ENCODE assay signal across 8 cellular contexts in the genomic region with DNA sequence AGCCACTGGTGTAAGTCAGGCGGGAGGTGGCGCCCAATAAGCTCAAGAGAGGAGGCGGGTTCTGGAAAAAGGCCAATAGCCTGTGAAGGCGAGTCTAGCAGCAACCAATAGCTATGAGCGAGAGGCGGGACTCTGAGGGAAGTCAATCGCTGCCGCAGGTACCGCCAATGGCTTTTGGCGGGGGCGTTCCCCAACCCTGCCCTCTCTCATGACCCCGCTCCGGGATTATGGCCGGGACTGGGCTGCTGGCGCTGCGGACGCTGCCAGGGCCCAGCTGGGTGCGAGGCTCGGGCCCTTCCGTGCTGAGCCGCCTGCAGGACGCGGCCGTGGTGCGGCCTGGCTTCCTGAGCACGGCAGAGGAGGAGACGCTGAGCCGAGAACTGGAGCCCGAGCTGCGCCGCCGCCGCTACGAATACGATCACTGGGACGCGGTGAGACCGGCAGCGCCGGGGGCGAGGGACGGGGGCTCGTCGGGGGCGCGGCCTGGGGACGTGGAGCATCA. TPM values are rescaled to one million over a fixed set of nuclear protein-coding genes. Genes with fewer than 3 reads are reported as not detected.
DNase-seq lines count a peak whose midpoint lies in the region; ATAC-seq, FAIRE-seq and TF ChIP-seq lines count a peak whose summit lies in the region.

Gene ALKBH7, plus strand, starts transcription at position 201 of the 502 bp plus-strand sequence. Its CDS starts 27 bp downstream, at position 228.

- no peak within 1 kb of the TSS for H2BK120ac ChIP-seq in H1 (replicated peaks; ENCODE audit: low read depth, low read length)

- peak within 1 kb of the TSS; percentile 84; the same call in 1 of the 2 replicates for H2BK12ac ChIP-seq in H1 (ENCODE audit: low read depth, low read length)

- no peaks in the 10 kb centered on the region for H3K27me3 Mint-ChIP-seq in CD8-positive, alpha-beta T cell (ENCODE audit: low read depth)
- no peaks in the 10 kb centered on the region for H3K27me3 Mint-ChIP-seq in activated CD8-positive, alpha-beta memory T cell treated with anti-CD3 and anti-CD28 coated beads, Interleukin-2, amount 10 ng/mL, durations not matched to agents 7 days and 5 days

- H3K36me3 Mint-ChIP-seq in CD8-positive, alpha-beta T cell, result peaks cover 22% of the 10 kb centered on the region
- peaks cover 8% of the 10 kb centered on the region for H3K36me3 Mint-ChIP-seq in activated CD8-positive, alpha-beta memory T cell treated with anti-CD3 and anti-CD28 coated beads, Interleukin-2, amount 10 ng/mL, durations not matched to agents 7 days and 5 days

- intact Hi-C loops in CD8-positive, alpha-beta T cell (cut with DNase I, micrococcal nuclease), result loop anchor here (1.0 to 10.0 kb wide), 15 partner anchors 11 to 750 kb away; partner anchors contain the start of genes CLPP (in 2 of the 2), GTF2F1 (in 2 of the 2), RFX2 (in 2 of the 2) and TRIP10 (in 2 of the 2)

- peak; percentile 90 for FAIRE-seq in H1 (lab: Jason Lieb, UNC)

- H3K56ac ChIP-seq in H1 (replicated peaks; ENCODE audit: insufficient read length, low read depth, low read length), result peak within 1 kb of the TSS; percentile 90

- H3K4me1 Mint-ChIP-seq in CD8-positive, alpha-beta T cell (ENCODE audit: low read depth), result peaks cover 14% of the 10 kb centered on the region
- peaks cover 17% of the 10 kb centered on the region for H3K4me1 Mint-ChIP-seq in activated CD8-positive, alpha-beta memory T cell treated with anti-CD3 and anti-CD28 coated beads, Interleukin-2, amount 10 ng/mL, durations not matched to agents 7 days and 5 days

- H3K36me3 ChIP-seq in CD8-positive, alpha-beta T cell (ENCODE audit: insufficient read depth, low read length), result peaks cover 13% of the 10 kb centered on the region
- H3K36me3 ChIP-seq in H1 (ENCODE audit: control insufficient read depth in 2 of 4, insufficient read depth in 4 of 4, low read length in 3 of 4), result peaks cover 3 to 11% (median 9%) of the 10 kb centered on the region in 4 experiments; a peak in 5 of 8 replicates

- no peaks in the 10 kb centered on the region for H3K27me3 ChIP-seq in CD8-positive, alpha-beta T cell (ENCODE audit: insufficient read depth, low read length)
- no peaks in the 10 kb centered on the region for H3K27me3 ChIP-seq in H1 (replicated peaks in 1 of 4; ENCODE audit: control insufficient read depth in 3 of 4, extremely low read depth in 1 of 4, insufficient read depth in 3 of 4, low read length in 3 of 4)

- H3K79me1 ChIP-seq in H1 (ENCODE audit: low read depth, low read length), result no peaks in the 10 kb centered on the region

- no peaks in the 10 kb centered on the region for H3K9me3 Mint-ChIP-seq in CD8-positive, alpha-beta T cell
- H3K9me3 Mint-ChIP-seq in activated CD8-positive, alpha-beta memory T cell treated with anti-CD3 and anti-CD28 coated beads, Interleukin-2, amount 10 ng/mL, durations not matched to agents 7 days and 5 days (ENCODE audit: low read depth), result no peaks in the 10 kb centered on the region

- no peak; a peak in 1 of 3 replicates for TF ChIP-seq POLR2A in H1 (IDR thresholded peaks at IDR 0.05; ENCODE audit: control extremely low read depth in 1 of 2, low read depth in 2 of 2, low read length in 2 of 2)

- H2AK5ac ChIP-seq in H1 (ENCODE audit: low read depth, low read length), result peak within 1 kb of the TSS; percentile 24; the same call in 1 of the 2 replicates

- H3K4ac ChIP-seq in H1 (replicated peaks; ENCODE audit: insufficient read length, low read depth, low read length), result peak within 1 kb of the TSS; percentile 94

- CTCF ChIA-PET in CD8-positive, alpha-beta T cell (lab: Charles Lee), result interaction anchor here (0.7 to 1.2 kb wide), 4 partner anchors 8 to 365 kb away, joined by 3 to 7 read pairs (median 3); partner anchors contain the start of gene CLPP
- CTCF ChIA-PET in activated CD8-positive, alpha-beta memory T cell treated with anti-CD3 and anti-CD28 coated beads, Interleukin-2, amount 10 ng/mL, durations not matched to agents 7 days and 5 days (lab: Charles Lee), result interaction anchor here (0.9 to 2.2 kb wide), 6 partner anchors 11 to 364 kb away, joined by 3 to 11 read pairs (median 6); partner anchors contain the start of genes CLPP and KHSRP
- CTCF ChIA-PET in H1 (lab: Charles Lee; ENCODE audit: partially characterized antibody), result interaction anchor here (0.5 to 1.7 kb wide), 5 partner anchors 23 to 154 kb away, joined by 3 to 4 read pairs (median 3); no protein-coding TSS in a partner anchor

- no peaks in the 10 kb centered on the region for H3K9me3 ChIP-seq in CD8-positive, alpha-beta T cell (ENCODE audit: low read length)
- no peaks in the 10 kb centered on the region for H3K9me3 ChIP-seq in H1 (ENCODE audit: insufficient read depth in 2 of 2, low read depth in 1 of 2, low read length in 1 of 2)

- peak within 1 kb of the TSS; percentile 79 to 89 (median 80) for H3K9ac ChIP-seq in H1 (replicated peaks in 1 of 4; ENCODE audit: extremely low read depth in 1 of 4, low read depth in 3 of 4, low read length in 3 of 4)

- DNase-seq in CD8-positive, alpha-beta T cell, result peak; percentile 90 to 99 (median 93)
- peak; percentile 95 for DNase-seq in GM20000 (ENCODE audit: low spot score)
- peak; percentile 96 for DNase-seq in HS-5 (ENCODE audit: low read depth)
- peak; percentile 96 for DNase-seq in NK-92 treated with Interleukin-12 subunit alpha and Interleukin-12 subunit beta, amount 100 ng/mL, for 24 hours (lab: John Stamatoyannopoulos, UW)
- DNase-seq in activated CD8-positive, alpha-beta memory T cell treated with anti-CD3 and anti-CD28 coated beads, Interleukin-2, amount 10 ng/mL, durations not matched to agents 7 days and 5 days, result peak; percentile 99
- DNase-seq in H1 (ENCODE audit: low read depth in 1 of 2, low spot score in 2 of 2), result peak; percentile 92 to 97
- DNase-seq in medulla oblongata (ENCODE audit: extremely low spot score), result peak; percentile 100
- DNase-seq in stimulated activated CD4-positive, alpha-beta T cell treated with anti-CD3 and anti-CD28 coated beads, TNF-alpha, amount 100 ng/mL, for 48 hours (ENCODE audit: low read depth in 3 of 3), result peak; percentile 92 to 97 (median 96)

- H3K23ac ChIP-seq in H1 (ENCODE audit: insufficient read length), result no peak within 1 kb of the TSS

- H4K20me1 ChIP-seq in H1 (replicated peaks in 1 of 2; ENCODE audit: control insufficient read depth in 1 of 2, insufficient read depth in 2 of 2, low read length in 2 of 2), result peaks cover 0 to 6% of the 10 kb centered on the region in 2 experiments

- H4K5ac ChIP-seq in H1 (ENCODE audit: insufficient read length, low read depth, low read length), result peak within 1 kb of the TSS; percentile 98

- no peak for TF ChIP-seq RAD21 in H1 (IDR thresholded peaks at IDR 0.05 in 1 of 2, conservative IDR thresholded peaks at IDR 0.05 in 1 of 2; ENCODE audit: low read depth in 2 of 2, low read length in 2 of 2)

- H4K91ac ChIP-seq in H1 (replicated peaks; ENCODE audit: insufficient read length, low read length), result peak within 1 kb of the TSS; percentile 91

- H3K23me2 ChIP-seq in H1 (ENCODE audit: low read depth, low read length), result peaks cover 4% of the 10 kb centered on the region; the same call in 1 of the 2 replicates

- POLR2A ChIA-PET in CD8-positive, alpha-beta T cell (lab: Charles Lee), result interaction anchor here (0.8 to 2.2 kb wide), 7 partner anchors 10 to 1257 kb away, joined by 3 to 27 read pairs (median 3); partner anchors contain the start of genes CLPP, GTF2F1, KHSRP and PET100
- POLR2A ChIA-PET in H1 (lab: Charles Lee; ENCODE audit: partially characterized antibody), result interaction anchor here (0.7 to 9.9 kb wide), 6 partner anchors 9 to 53 kb away, joined by 3 to 81 read pairs (median 8); partner anchors contain the start of genes CLPP, GTF2F1 and KHSRP

- H2BK5ac ChIP-seq in H1 (ENCODE audit: low read depth, low read length), result peak within 1 kb of the TSS; percentile 96

- TF ChIP-seq CTCF in CD8-positive, alpha-beta T cell (IDR thresholded peaks at IDR 0.05), result no peak
- no peak for TF ChIP-seq CTCF in GM20000 (IDR thresholded peaks at IDR 0.05; ENCODE audit: extremely low read depth, missing control alignments)
- no peak for TF ChIP-seq CTCF in H1 (IDR thresholded peaks at IDR 0.05; ENCODE audit: control extremely low read depth in 1 of 3, insufficient read depth in 1 of 3, low read depth in 1 of 3, low read length in 3 of 3)

- H3K27ac Mint-ChIP-seq in CD8-positive, alpha-beta T cell, result peak within 1 kb of the TSS; percentile 93
- H3K27ac Mint-ChIP-seq in activated CD8-positive, alpha-beta memory T cell treated with anti-CD3 and anti-CD28 coated beads, Interleukin-2, amount 10 ng/mL, durations not matched to agents 7 days and 5 days, result peak within 1 kb of the TSS; percentile 93

- H3K4me2 ChIP-seq in H1 (ENCODE audit: insufficient read depth in 1 of 2, low read depth in 2 of 2, low read length in 2 of 2), result peak within 1 kb of the TSS; percentile 70 to 74

- peak within 1 kb of the TSS; percentile 89 for H4K8ac ChIP-seq in H1 (ENCODE audit: extremely low read depth, insufficient read depth, low read length)

- no peaks in the 10 kb centered on the region for H3K79me2 ChIP-seq in H1 (ENCODE audit: control insufficient read depth in 1 of 2, insufficient read depth in 2 of 2, low read length in 2 of 2)

- peaks cover 12% of the 10 kb centered on the region for H3K4me1 ChIP-seq in CD8-positive, alpha-beta T cell (ENCODE audit: insufficient read depth, low read length)
- peaks cover 0 to 11% (median 7%) of the 10 kb centered on the region in 4 experiments; a peak in 5 of 7 replicates for H3K4me1 ChIP-seq in H1 (replicated peaks in 1 of 4; ENCODE audit: control insufficient read depth in 3 of 4, insufficient read depth in 4 of 4, low read length in 3 of 4)

- peak within 1 kb of the TSS; percentile 98; the same call in 1 of the 2 replicates for H2BK15ac ChIP-seq in H1 (ENCODE audit: low read length)

- H3K4me3 ChIP-seq in CD8-positive, alpha-beta T cell (ENCODE audit: low read depth, low read length), result peak within 1 kb of the TSS; percentile 86
- peak within 1 kb of the TSS; percentile 82 to 100 (median 92) for H3K4me3 ChIP-seq in H1 (ENCODE audit: extremely low read depth in 1 of 4, insufficient read depth in 2 of 4, low read depth in 3 of 4, low read length in 4 of 4)

- WGBS in H1 (ENCODE audit: extremely low coverage in 1 of 2, insufficient coverage in 1 of 2, insufficient read length in 1 of 2, insufficient replicate concordance in 2 of 2, low coverage in 1 of 2, low lambda C conversion rate in 2 of 2, missing lambda C conversion rate in 1 of 2), 2 experiments, result 1% methylated on average over 41 of the region's 47 CpGs; no CpG with 5 or more reads in 1 of the 2 experiments

- peak within 1 kb of the TSS; percentile 97 for H3K18ac ChIP-seq in H1 (ENCODE audit: extremely low read depth, low read length)

- H3K27ac ChIP-seq in CD8-positive, alpha-beta T cell (ENCODE audit: low read depth, low read length), result peak within 1 kb of the TSS; percentile 70
- H3K27ac ChIP-seq in H1 (ENCODE audit: low read depth, low read length), result peak within 1 kb of the TSS; percentile 79

- TF ChIP-seq EP300 in H1 (IDR thresholded peaks at IDR 0.05; ENCODE audit: borderline replicate concordance in 1 of 2, low read depth in 2 of 2, low read length in 2 of 2), result no peak

- H3K14ac ChIP-seq in H1 (ENCODE audit: insufficient read length), result no peak within 1 kb of the TSS

- no peak within 1 kb of the TSS; the same call in 1 of the 2 replicates for H2AFZ ChIP-seq in H1 (ENCODE audit: low read length)

- no peak within 1 kb of the TSS for H2BK20ac ChIP-seq in H1 (ENCODE audit: low read length)

- peak; percentile 75 for ATAC-seq in CD8-positive, alpha-beta T cell
- peak; percentile 84 for ATAC-seq in activated CD8-positive, alpha-beta memory T cell treated with anti-CD3 and anti-CD28 coated beads, Interleukin-2, amount 10 ng/mL, durations not matched to agents 7 days and 5 days

- peak within 1 kb of the TSS; percentile 92 for H3K4me3 Mint-ChIP-seq in CD8-positive, alpha-beta T cell
- H3K4me3 Mint-ChIP-seq in activated CD8-positive, alpha-beta memory T cell treated with anti-CD3 and anti-CD28 coated beads, Interleukin-2, amount 10 ng/mL, durations not matched to agents 7 days and 5 days, result peak within 1 kb of the TSS; percentile 75

RNA-seq across cellular contexts. Expression of gene ALKBH7, which starts in this region (rescaled TPM):
- 10 to 100 TPM; 63.6 to 66.2 TPM for total RNA-seq in CD8-positive, alpha-beta T cell
- 10 to 100 TPM; 31.9 to 45.8 TPM for total RNA-seq in activated CD8-positive, alpha-beta memory T cell treated with anti-CD3 and anti-CD28 coated beads, Interleukin-2, amount 10 ng/mL, durations not matched to agents 7 days and 5 days
- 66.3 and 75.6 TPM in 2 replicates for total RNA-seq in H1 (2021; fragmentation: NEBNext Ultra II Directional; extraction: Animal tissue kit (Norgen Biotek cat#: 25700))
- polyA plus RNA-seq in H1 (2011; rRNA removed), result 100 and 145 TPM in 2 replicates
- 57.2 TPM for polyA plus RNA-seq in H1 (2011; cell fraction: cytosol; rRNA removed)
- polyA plus RNA-seq in H1 (2011; cell fraction: nucleus; rRNA removed), result 63.6 TPM
- 25.5 to 66.0 TPM (median 58.6 TPM) in 4 replicates for polyA plus RNA-seq in H1 (2012, experiment 1 of 2)
- 88.7 TPM for polyA plus RNA-seq in H1 (2012, experiment 2 of 2)
- 40.9 TPM for polyA plus RNA-seq in H1 (2013, experiment 1 of 2)
- 38.2 TPM for polyA plus RNA-seq in H1 (2013, experiment 2 of 2)
- polyA minus RNA-seq in H1 (2011; rRNA and poly(A)+ RNA removed), result 5.5 and 9.5 TPM in 2 replicates
- polyA minus RNA-seq in H1 (2011; cell fraction: cytosol; rRNA and poly(A)+ RNA removed), result 29.0 TPM
- polyA minus RNA-seq in H1 (2011; cell fraction: nucleus; rRNA and poly(A)+ RNA removed), result 16.0 TPM

Comparison
In these comparisons a context has a peak if more than half of its experiments do, and no peak if none do; other contexts are left out.
1. Peak in every context shown above with its lines: DNase-seq, ATAC-seq, H3K4me3 ChIP-seq and H3K27ac ChIP-seq.